In the genomic region with DNA sequence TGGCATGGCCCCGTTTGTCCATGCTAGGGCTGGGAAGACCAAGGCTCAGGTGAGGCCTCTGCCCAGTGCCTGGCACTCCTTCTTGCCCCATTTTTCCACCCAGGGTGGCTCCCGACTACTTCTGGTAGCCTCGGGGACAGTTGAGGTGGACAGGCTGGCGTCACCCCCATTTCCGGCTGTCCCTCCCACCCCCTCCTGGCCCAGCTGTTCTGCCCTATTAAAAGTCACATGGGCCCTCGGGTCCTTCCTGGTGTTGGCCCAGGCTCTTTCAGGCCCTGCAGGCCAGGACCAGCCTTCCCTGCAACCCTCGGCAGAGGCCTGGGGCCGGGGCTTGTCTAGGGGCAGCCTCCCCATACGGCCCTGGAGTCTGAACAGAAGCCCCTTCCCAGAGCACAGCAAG, we compare ENCODE assay signal across 10 cellular contexts. TPM values are rescaled to one million over a fixed set of nuclear protein-coding genes. Genes with fewer than 3 reads are reported as not detected.
A peak's percentile ranks its signal among the peaks of the same experiment; 100 is the strongest.
DNase-seq lines count a peak whose midpoint lies in the region; ATAC-seq, FAIRE-seq and TF ChIP-seq lines count a peak whose summit lies in the region.
"Had no signal": no experiment of that assay in that cellular context is flagged by ENCODE, and none has a peak within 500 bp of the region (broad histone marks: within the 10 kb centered on the region; RNA-seq: fewer than 3 reads in every experiment).

No MANE protein-coding gene starts in this region.

- no peak for TF ChIP-seq RAD21 in GM12878 (IDR thresholded peaks at IDR 0.05; ENCODE audit: insufficient read depth, low read depth, low read length)

- H3K4me1 Mint-ChIP-seq in IgD-negative memory B cell: peaks cover 25 to 58% (median 52%) of the 10 kb centered on the region in 3 donors
- peaks cover 14% of the 10 kb centered on the region for H3K4me1 Mint-ChIP-seq in activated T-helper 2 cell treated with anti-CD3 and anti-CD28 coated beads, Interferon-gamma antibody, Interleukin-2, Interleukin-4, amounts not matched to agents 10 μg/mL and 5 μg/mL and 100 μg/mL, durations not matched to agents 14 hours and 24 hours and 36 hours (ENCODE audit: low read depth)

- ATAC-seq in GM12878: 0 out of 3 replicates have a peak, but pooled peaks have one; percentile 2
- no peak for ATAC-seq in GM21528 (IDR thresholded peaks at IDR 0.05; ENCODE audit: low FRiP score, unreplicated experiment)

- no peaks in the 10 kb centered on the region for H3K27me3 Mint-ChIP-seq in IgD-negative memory B cell
- H3K27me3 Mint-ChIP-seq in activated T-helper 2 cell treated with anti-CD3 and anti-CD28 coated beads, Interferon-gamma antibody, Interleukin-2, Interleukin-4, amounts not matched to agents 10 μg/mL and 5 μg/mL and 100 μg/mL, durations not matched to agents 14 hours and 24 hours and 36 hours (ENCODE audit: low read depth): no peaks in the 10 kb centered on the region

- H3K4me1 ChIP-seq in GM12878 (ENCODE audit: control insufficient read depth, insufficient read depth, low read length) (peaks cover 82% of the 10 kb centered on the region), mucosa of rectum (ENCODE audit: control insufficient read depth in 2 of 2, insufficient read depth in 2 of 2, low read length in 2 of 2) (peaks cover 46 to 68% of the 10 kb centered on the region in 2 donors)

- SMC1A ChIA-PET in GM12878 (lab: Charles Lee; ENCODE audit: uncharacterized antibody, unreplicated experiment): interaction anchor here (1.5 to 3.1 kb wide), 3 partner anchors 9 to 82 kb away, joined by 3 to 12 read pairs (median 11); a partner anchor contains a TSS

- H3K27ac ChIP-seq in GM12878 (ENCODE audit: control insufficient read depth, insufficient read depth) (peak overlapping the region; percentile 60), mucosa of rectum (ENCODE audit: low read depth in 2 of 2, low read length in 2 of 2) (peak overlapping the region; percentile 56 to 80), temporal lobe (ENCODE audit: low read depth, low read length) (peak overlapping the region; percentile 82)

- no peaks in the 10 kb centered on the region for H3K9me3 ChIP-seq in GM12878 (replicated peaks; ENCODE audit: control insufficient read depth, insufficient read depth, low read length)
- H3K9me3 ChIP-seq in mucosa of rectum (ENCODE audit: control insufficient read depth in 2 of 2, low read length in 2 of 2): no peaks in the 10 kb centered on the region

- peak overlapping the region; percentile 55 for H3K9ac ChIP-seq in GM12878 (ENCODE audit: control insufficient read depth, insufficient read depth, low read length)
- peak overlapping the region in 1 of 2 donors; percentile 32 for H3K9ac ChIP-seq in mucosa of rectum (ENCODE audit: low read depth in 1 of 2, low read length in 2 of 2)

- no peaks in the 10 kb centered on the region for H3K9me3 Mint-ChIP-seq in IgD-negative memory B cell
- H3K9me3 Mint-ChIP-seq in activated T-helper 2 cell treated with anti-CD3 and anti-CD28 coated beads, Interferon-gamma antibody, Interleukin-2, Interleukin-4, amounts not matched to agents 10 μg/mL and 5 μg/mL and 100 μg/mL, durations not matched to agents 14 hours and 24 hours and 36 hours: no peaks in the 10 kb centered on the region

- CTCF ChIA-PET in GM12878 (lab: Yijun Ruan, JAX): interaction anchor here (3.1 to 3.2 kb wide), 2 partner anchors 13 to 81 kb away, joined by 13 to 23 read pairs; a partner anchor contains a TSS

- no peak for TF ChIP-seq CTCF in GM12878 (IDR thresholded peaks at IDR 0.05 in 2 of 3, conservative IDR thresholded peaks at IDR 0.05 in 1 of 3; ENCODE audit: control insufficient read depth in 2 of 3, extremely low read depth in 1 of 3, insufficient read depth in 1 of 3, low read depth in 3 of 3, low read length in 3 of 3)

- BruUV-seq in GM12878 (replicated peaks; lab: Mats Ljungman, UMichigan): no TSS peak

- H3K27ac Mint-ChIP-seq in IgD-negative memory B cell: peak overlapping the region in 2 of 3 donors; percentile 89 to 97
- H3K27ac Mint-ChIP-seq in activated T-helper 2 cell treated with anti-CD3 and anti-CD28 coated beads, Interferon-gamma antibody, Interleukin-2, Interleukin-4, amounts not matched to agents 10 μg/mL and 5 μg/mL and 100 μg/mL, durations not matched to agents 14 hours and 24 hours and 36 hours: no peak overlapping the region

- H3K4me3 ChIP-seq in GM12878: peak overlapping the region; percentile 46
- H3K4me3 ChIP-seq in mucosa of rectum (ENCODE audit: low read length in 2 of 2): no peak overlapping the region

- no peak overlapping the region for H2AFZ ChIP-seq in GM12878 (ENCODE audit: control insufficient read depth, low read depth, low read length)

- 0% methylated on average over 8 of the region's 9 CpGs for WGBS in GM12878 (ENCODE audit: insufficient coverage, insufficient replicate concordance, low lambda C conversion rate, missing lambda C conversion rate)

- intact Hi-C loops in GM12878 (cut with micrococcal nuclease; ENCODE audit: unreplicated experiment): no loop called here
- intact Hi-C loops in activated T-helper 2 cell treated with anti-CD3 and anti-CD28 coated beads, Interferon-gamma antibody, Interleukin-2, Interleukin-4, amounts not matched to agents 10 μg/mL and 5 μg/mL and 100 μg/mL, durations not matched to agents 14 hours and 24 hours and 36 hours (cut with micrococcal nuclease): no loop called here

- peak overlapping the region; percentile 98 for H3K4me2 ChIP-seq in GM12878 (ENCODE audit: control insufficient read depth, insufficient read depth)

- H3K36me3 ChIP-seq in GM12878 (ENCODE audit: control insufficient read depth in 2 of 2, insufficient read depth in 2 of 2, low read length in 1 of 2) (peaks cover 0 to 13% of the 10 kb centered on the region in 2 experiments; a peak in 3 of 4 replicates), mucosa of rectum (ENCODE audit: control insufficient read depth in 2 of 2, insufficient read depth in 2 of 2, low read length in 2 of 2) (peaks cover 3% of the 10 kb centered on the region in 2 donors)

- peak overlapping the region; percentile 85 to 96 (median 90) for H3K4me3 Mint-ChIP-seq in IgD-negative memory B cell
- H3K4me3 Mint-ChIP-seq in activated T-helper 2 cell treated with anti-CD3 and anti-CD28 coated beads, Interferon-gamma antibody, Interleukin-2, Interleukin-4, amounts not matched to agents 10 μg/mL and 5 μg/mL and 100 μg/mL, durations not matched to agents 14 hours and 24 hours and 36 hours (ENCODE audit: low read depth): no peak overlapping the region

- no peaks in the 10 kb centered on the region for H3K36me3 Mint-ChIP-seq in IgD-negative memory B cell
- H3K36me3 Mint-ChIP-seq in activated T-helper 2 cell treated with anti-CD3 and anti-CD28 coated beads, Interferon-gamma antibody, Interleukin-2, Interleukin-4, amounts not matched to agents 10 μg/mL and 5 μg/mL and 100 μg/mL, durations not matched to agents 14 hours and 24 hours and 36 hours (ENCODE audit: low read depth): peaks cover 4% of the 10 kb centered on the region

- DNase-seq in GM12878 (ENCODE audit: low read depth, low spot score): no peak
- no peak for DNase-seq in activated T-helper 2 cell treated with anti-CD3 and anti-CD28 coated beads, Interferon-gamma antibody, Interleukin-2, Interleukin-4, amounts not matched to agents 10 μg/mL and 5 μg/mL and 100 μg/mL, durations not matched to agents 14 hours and 24 hours and 36 hours (ENCODE audit: low spot score)
- DNase-seq in NCI-H1930 (lab: John Stamatoyannopoulos, UW): no peak

- POLR2A ChIA-PET in GM12878 (lab: Charles Lee): interaction anchor here (2.4 to 2.7 kb wide), 2 partner anchors 9 to 13 kb away, joined by 31 to 33 read pairs; a partner anchor contains a TSS

- H3K27me3 ChIP-seq in GM12878 (replicated peaks in 1 of 2; ENCODE audit: control insufficient read depth in 2 of 2, insufficient read depth in 2 of 2, low read length in 1 of 2): no peaks in the 10 kb centered on the region
- no peaks in the 10 kb centered on the region for H3K27me3 ChIP-seq in mucosa of rectum (ENCODE audit: control insufficient read depth in 2 of 2, insufficient read depth in 2 of 2, low read length in 2 of 2)

- H3K79me2 ChIP-seq in GM12878 (ENCODE audit: control insufficient read depth, insufficient read depth, low read length): peaks cover 80% of the 10 kb centered on the region

- in situ Hi-C loops in GM12878 (cut with MboI): loop anchor here (25.0 kb wide), 1 partner anchor 1574 kb away; a partner anchor contains a TSS

- H4K20me1 ChIP-seq in GM12878 (ENCODE audit: control insufficient read depth, insufficient read depth): peaks cover 5% of the 10 kb centered on the region; the same call in 1 of the 2 replicates

- RAD21 ChIA-PET in GM12878 (lab: Charles Lee; ENCODE audit: unreplicated experiment): interaction anchor here (0.9 to 2.9 kb wide), 3 partner anchors 9 to 603 kb away, joined by 3 to 18 read pairs (median 15); a partner anchor contains a TSS

- TF ChIP-seq POLR2A in GM12878 (IDR thresholded peaks at IDR 0.05; ENCODE audit: low read depth, low read length): no peak; the same call in 1 of the 2 replicates

- FAIRE-seq in GM12878 (lab: Jason Lieb, UNC): no peak
- FAIRE-seq: H1 had no signal

- TF ChIP-seq EP300 in GM12878 (IDR thresholded peaks at IDR 0.05; ENCODE audit: borderline replicate concordance in 1 of 2, control insufficient read depth in 1 of 2, low read depth in 2 of 2, low read length in 2 of 2): no peak

RNA-seq across cellular contexts. Expression of a gene that starts 9.5 kb away (rescaled TPM):
- 195 TPM for polyA plus RNA-seq in IgD-negative memory B cell
- total RNA-seq in GM12878 (2013; cell fraction: nucleolus; rRNA removed): 117 and 127 TPM in 2 replicates
- total RNA-seq in GM12878 (2014; rRNA removed): 58.2 and 59.2 TPM in 2 replicates
- 48.9 and 55.3 TPM in 2 replicates for total RNA-seq in GM12878 (2014; rRNA removed; fragmentation: Illumina TruSeq; extraction: Trizol)
- 145 TPM in 2 replicates for total RNA-seq in GM12878 (2021)
- 105 TPM for polyA plus RNA-seq in GM12878 (2011; ENCODE audit: low read depth)
- 55.2 and 106 TPM in 2 replicates for polyA plus RNA-seq in GM12878 (2011; rRNA removed)
- 215 and 249 TPM in 2 replicates for polyA plus RNA-seq in GM12878 (2011; cell fraction: cytosol; rRNA removed)
- 252 and 253 TPM in 2 replicates for polyA plus RNA-seq in GM12878 (2011; cell fraction: nucleus; rRNA removed)
- 161 and 203 TPM in 2 replicates for polyA plus RNA-seq in GM12878 (2012)
- polyA plus RNA-seq in GM12878 (2014; fragmentation: Illumina TruSeq; extraction: Trizol): 49.0 and 99.3 TPM in 2 replicates
- polyA plus RNA-seq in GM12878 (2014; fragmentation: Nextera tagmentation; extraction: Ambion mirVana): 1 to 10 TPM; 2.0 to 7.8 TPM
- 118 and 139 TPM in 2 replicates for polyA plus RNA-seq in GM12878 (2014; rRNA removed)
- 10 to 100 TPM; 18.1 to 24.1 TPM for polyA plus RNA-seq in GM12878 (2016; fragmentation: Nextera tagmentation; extraction: Ambion mirVana)
- polyA minus RNA-seq in GM12878 (2011; rRNA and poly(A)+ RNA removed): 150 and 192 TPM in 2 replicates
- polyA minus RNA-seq in GM12878 (2011; cell fraction: cytosol; rRNA and poly(A)+ RNA removed): 81.7 and 85.6 TPM in 2 replicates
- polyA minus RNA-seq in GM12878 (2011; cell fraction: nucleus; rRNA and poly(A)+ RNA removed): 38.2 and 56.5 TPM in 2 replicates
- 93.7 TPM for total RNA-seq in temporal lobe
- total RNA-seq in activated T-helper 2 cell treated with anti-CD3 and anti-CD28 coated beads, Interferon-gamma antibody, Interleukin-2, Interleukin-4, amounts not matched to agents 10 μg/mL and 5 μg/mL and 100 μg/mL, durations not matched to agents 14 hours and 24 hours and 36 hours: 211 and 219 TPM in 2 replicates

RNA-seq across cellular contexts. Expression of a gene that starts 14.0 kb away (rescaled TPM):
- polyA plus RNA-seq in IgD-negative memory B cell (86.8 TPM), GM12878 (2011; rRNA removed) (6.4 and 14.7 TPM in 2 replicates), GM12878 (2014; fragmentation: Illumina TruSeq; extraction: Trizol) (0.36 and 5.3 TPM in 2 replicates), GM12878 (2014; fragmentation: Nextera tagmentation; extraction: Ambion mirVana) (1 to 10 TPM in 1 of 2 experiments, under 1 TPM in 1; 0.69 to 5.3 TPM), GM12878 (2014; rRNA removed) (32.3 and 43.8 TPM in 2 replicates), GM12878 (2016; fragmentation: Nextera tagmentation; extraction: Ambion mirVana) (10 to 100 TPM; 62.8 to 70.1 TPM)
- 17.2 and 17.7 TPM in 2 replicates for total RNA-seq in GM12878 (2013; cell fraction: nucleolus; rRNA removed)
- total RNA-seq in GM12878 (2014; rRNA removed) (49.0 and 52.2 TPM in 2 replicates), GM12878 (2014; rRNA removed; fragmentation: Illumina TruSeq; extraction: Trizol) (15.9 and 19.0 TPM in 2 replicates), GM12878 (2021) (52.6 and 55.4 TPM in 2 replicates), temporal lobe (15.5 TPM)
- 5.7 TPM for polyA plus RNA-seq in GM12878 (2011; ENCODE audit: low read depth)
- 21.9 and 41.0 TPM in 2 replicates for polyA plus RNA-seq in GM12878 (2011; cell fraction: cytosol; rRNA removed)
- polyA plus RNA-seq in GM12878 (2011; cell fraction: nucleus; rRNA removed): 62.3 and 80.7 TPM in 2 replicates
- polyA plus RNA-seq in GM12878 (2012): 21.8 and 26.7 TPM in 2 replicates
- 11.3 and 24.7 TPM in 2 replicates for polyA minus RNA-seq in GM12878 (2011; rRNA and poly(A)+ RNA removed)
- 13.5 and 18.3 TPM in 2 replicates for polyA minus RNA-seq in GM12878 (2011; cell fraction: cytosol; rRNA and poly(A)+ RNA removed)
- 20.7 and 40.5 TPM in 2 replicates for polyA minus RNA-seq in GM12878 (2011; cell fraction: nucleus; rRNA and poly(A)+ RNA removed)
- total RNA-seq in activated T-helper 2 cell treated with anti-CD3 and anti-CD28 coated beads, Interferon-gamma antibody, Interleukin-2, Interleukin-4, amounts not matched to agents 10 μg/mL and 5 μg/mL and 100 μg/mL, durations not matched to agents 14 hours and 24 hours and 36 hours: 46.6 and 48.9 TPM in 2 replicates

RNA-seq across cellular contexts. Expression of a gene that starts 57.7 kb away (rescaled TPM):
- polyA plus RNA-seq in IgD-negative memory B cell (not detected), GM12878 (2011; rRNA removed) (not detected in 2 replicates), GM12878 (2014; fragmentation: Illumina TruSeq; extraction: Trizol) (not detected in 2 replicates), GM12878 (2014; fragmentation: Nextera tagmentation; extraction: Ambion mirVana) (not detected), GM12878 (2014; rRNA removed) (not detected in 2 replicates), GM12878 (2016; fragmentation: Nextera tagmentation; extraction: Ambion mirVana) (not detected)
- total RNA-seq in GM12878 (2013; cell fraction: nucleolus; rRNA removed): not detected in 2 replicates
- total RNA-seq in GM12878 (2014; rRNA removed) (not detected in 2 replicates), GM12878 (2014; rRNA removed; fragmentation: Illumina TruSeq; extraction: Trizol) (not detected in 2 replicates), GM12878 (2021) (not detected in 2 replicates), temporal lobe (not detected)
- polyA plus RNA-seq in GM12878 (2011; ENCODE audit: low read depth): not detected
- not detected in 2 replicates for polyA plus RNA-seq in GM12878 (2011; cell fraction: cytosol; rRNA removed)
- not detected in 2 replicates for polyA plus RNA-seq in GM12878 (2011; cell fraction: nucleus; rRNA removed)
- not detected in 2 replicates for polyA plus RNA-seq in GM12878 (2012)
- polyA minus RNA-seq in GM12878 (2011; rRNA and poly(A)+ RNA removed): not detected in 2 replicates
- polyA minus RNA-seq in GM12878 (2011; cell fraction: cytosol; rRNA and poly(A)+ RNA removed): not detected in 2 replicates
- not detected in 2 replicates for polyA minus RNA-seq in GM12878 (2011; cell fraction: nucleus; rRNA and poly(A)+ RNA removed)
- not detected in 2 replicates for total RNA-seq in activated T-helper 2 cell treated with anti-CD3 and anti-CD28 coated beads, Interferon-gamma antibody, Interleukin-2, Interleukin-4, amounts not matched to agents 10 μg/mL and 5 μg/mL and 100 μg/mL, durations not matched to agents 14 hours and 24 hours and 36 hours
- total RNA-seq: H1, mesenteric fat pad, subcutaneous adipose tissue had no signal

RNA-seq across cellular contexts. Expression of a gene that starts 58.2 kb away (rescaled TPM):
- polyA plus RNA-seq in IgD-negative memory B cell (20.5 TPM), GM12878 (2011; rRNA removed) (0.06 and 0.12 TPM in 2 replicates), GM12878 (2014; fragmentation: Illumina TruSeq; extraction: Trizol) (0.03 TPM in 1 of 2 replicates, not detected in the other), GM12878 (2014; fragmentation: Nextera tagmentation; extraction: Ambion mirVana) (not detected), GM12878 (2014; rRNA removed) (not detected in 2 replicates), GM12878 (2016; fragmentation: Nextera tagmentation; extraction: Ambion mirVana) (not detected)
- 0.71 and 0.81 TPM in 2 replicates for total RNA-seq in GM12878 (2013; cell fraction: nucleolus; rRNA removed)
- total RNA-seq in GM12878 (2014; rRNA removed) (not detected in 2 replicates), GM12878 (2014; rRNA removed; fragmentation: Illumina TruSeq; extraction: Trizol) (not detected in 2 replicates), GM12878 (2021) (0.15 and 0.16 TPM in 2 replicates), temporal lobe (0.49 TPM)
- polyA plus RNA-seq in GM12878 (2011; ENCODE audit: low read depth): not detected
- polyA plus RNA-seq in GM12878 (2011; cell fraction: cytosol; rRNA removed): 0.10 and 0.18 TPM in 2 replicates
- 0.03 and 0.15 TPM in 2 replicates for polyA plus RNA-seq in GM12878 (2011; cell fraction: nucleus; rRNA removed)
- polyA plus RNA-seq in GM12878 (2012): 0.19 and 0.25 TPM in 2 replicates
- 0.15 and 0.41 TPM in 2 replicates for polyA minus RNA-seq in GM12878 (2011; rRNA and poly(A)+ RNA removed)
- polyA minus RNA-seq in GM12878 (2011; cell fraction: cytosol; rRNA and poly(A)+ RNA removed): not detected in 2 replicates
- not detected in 2 replicates for polyA minus RNA-seq in GM12878 (2011; cell fraction: nucleus; rRNA and poly(A)+ RNA removed)
- total RNA-seq in activated T-helper 2 cell treated with anti-CD3 and anti-CD28 coated beads, Interferon-gamma antibody, Interleukin-2, Interleukin-4, amounts not matched to agents 10 μg/mL and 5 μg/mL and 100 μg/mL, durations not matched to agents 14 hours and 24 hours and 36 hours: 3.4 and 4.0 TPM in 2 replicates
